Comparison of ENCODE assay signal across 1 cellular context in genomic region chr10:43350139-43350538, GRCh38.
TF ChIP-seq lines count a peak whose summit lies in the region.

No MANE protein-coding gene starts in this region.

TF ChIP-seq in HepG2, 621 proteins besides CTCF, POLR2A, EP300 and RAD21:
- TF ChIP-seq RNF219 (CRISPR knock-in tag; IDR thresholded peaks at IDR 0.05) (no peak), ATAD3A (CRISPR knock-in tag; IDR thresholded peaks at IDR 0.05) (no peak), ATF7 (IDR thresholded peaks at IDR 0.05) (no peak), ATF7 (CRISPR knock-in tag; IDR thresholded peaks at IDR 0.05) (no peak), SRY (CRISPR knock-in tag; IDR thresholded peaks at IDR 0.05) (no peak), SAP130 (CRISPR knock-in tag; IDR thresholded peaks at IDR 0.05; ENCODE audit: low read depth) (no peak), CEBPB (IDR thresholded peaks at IDR 0.05; ENCODE audit: borderline replicate concordance, low read depth, low read length) (no peak), ZNF724P (CRISPR knock-in tag; IDR thresholded peaks at IDR 0.05; ENCODE audit: borderline replicate concordance) (no peak), GZF1 (CRISPR knock-in tag; IDR thresholded peaks at IDR 0.05) (no peak), ZBTB33 (CRISPR knock-in tag; IDR thresholded peaks at IDR 0.05) (no peak), NPAS2 (CRISPR knock-in tag; IDR thresholded peaks at IDR 0.05; ENCODE audit: borderline replicate concordance) (no peak), ZFP36L1 (CRISPR knock-in tag; IDR thresholded peaks at IDR 0.05) (no peak), GPBP1L1 (CRISPR knock-in tag; IDR thresholded peaks at IDR 0.05) (no peak), ZNF567 (CRISPR knock-in tag; IDR thresholded peaks at IDR 0.05; ENCODE audit: borderline replicate concordance) (no peak)
- TF ChIP-seq, protein P1, sequence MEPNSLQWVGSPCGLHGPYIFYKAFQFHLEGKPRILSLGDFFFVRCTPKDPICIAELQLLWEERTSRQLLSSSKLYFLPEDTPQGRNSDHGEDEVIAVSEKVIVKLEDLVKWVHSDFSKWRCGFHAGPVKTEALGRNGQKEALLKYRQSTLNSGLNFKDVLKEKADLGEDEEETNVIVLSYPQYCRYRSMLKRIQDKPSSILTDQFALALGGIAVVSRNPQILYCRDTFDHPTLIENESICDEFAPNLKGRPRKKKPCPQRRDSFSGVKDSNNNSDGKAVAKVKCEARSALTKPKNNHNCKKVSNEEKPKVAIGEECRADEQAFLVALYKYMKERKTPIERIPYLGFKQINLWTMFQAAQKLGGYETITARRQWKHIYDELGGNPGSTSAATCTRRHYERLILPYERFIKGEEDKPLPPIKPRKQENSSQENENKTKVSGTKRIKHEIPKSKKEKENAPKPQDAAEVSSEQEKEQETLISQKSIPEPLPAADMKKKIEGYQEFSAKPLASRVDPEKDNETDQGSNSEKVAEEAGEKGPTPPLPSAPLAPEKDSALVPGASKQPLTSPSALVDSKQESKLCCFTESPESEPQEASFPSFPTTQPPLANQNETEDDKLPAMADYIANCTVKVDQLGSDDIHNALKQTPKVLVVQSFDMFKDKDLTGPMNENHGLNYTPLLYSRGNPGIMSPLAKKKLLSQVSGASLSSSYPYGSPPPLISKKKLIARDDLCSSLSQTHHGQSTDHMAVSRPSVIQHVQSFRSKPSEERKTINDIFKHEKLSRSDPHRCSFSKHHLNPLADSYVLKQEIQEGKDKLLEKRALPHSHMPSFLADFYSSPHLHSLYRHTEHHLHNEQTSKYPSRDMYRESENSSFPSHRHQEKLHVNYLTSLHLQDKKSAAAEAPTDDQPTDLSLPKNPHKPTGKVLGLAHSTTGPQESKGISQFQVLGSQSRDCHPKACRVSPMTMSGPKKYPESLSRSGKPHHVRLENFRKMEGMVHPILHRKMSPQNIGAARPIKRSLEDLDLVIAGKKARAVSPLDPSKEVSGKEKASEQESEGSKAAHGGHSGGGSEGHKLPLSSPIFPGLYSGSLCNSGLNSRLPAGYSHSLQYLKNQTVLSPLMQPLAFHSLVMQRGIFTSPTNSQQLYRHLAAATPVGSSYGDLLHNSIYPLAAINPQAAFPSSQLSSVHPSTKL (CRISPR knock-in tag; IDR thresholded peaks at IDR 0.05): no peak
